Comparison of ENCODE assay signal across 11 cellular contexts in genomic region chr9:73148447-73148937, GRCh38. TPM values are rescaled to one million over a fixed set of nuclear protein-coding genes. Genes with fewer than 3 reads are reported as not detected.
DNase-seq lines count a peak whose midpoint lies in the region; ATAC-seq and TF ChIP-seq lines count a peak whose summit lies in the region.
"Had no signal": no experiment of that assay in that cellular context is flagged by ENCODE, and none has a peak within 500 bp of the region (broad histone marks: within the 10 kb centered on the region; RNA-seq: fewer than 3 reads in every experiment).

No MANE protein-coding gene starts in this region.

- H3K36me3 Mint-ChIP-seq in activated CD4-positive, alpha-beta T cell treated with anti-CD3 and anti-CD28 coated beads for 36 hours (ENCODE audit: low read depth), result no peaks in the 10 kb centered on the region
- peaks cover 1% of the 10 kb centered on the region for H3K36me3 Mint-ChIP-seq in activated CD4-positive, alpha-beta T cell treated with anti-CD3 and anti-CD28 coated beads, Interleukin-2, amount 10 ng/mL, durations not matched to agents 7 days and 5 days (ENCODE audit: low read depth)

- H3K27ac ChIP-seq in VCaP (peak overlapping the region; percentile 46), suprapubic skin (peak overlapping the region; percentile 73)

- H3K27me3 ChIP-seq in suprapubic skin, result no peaks in the 10 kb centered on the region
- H3K27me3 ChIP-seq: ascending aorta had no signal

- no peaks in the 10 kb centered on the region for H3K9me3 Mint-ChIP-seq in activated CD4-positive, alpha-beta T cell treated with anti-CD3 and anti-CD28 coated beads for 36 hours (ENCODE audit: low read depth)
- no peaks in the 10 kb centered on the region for H3K9me3 Mint-ChIP-seq in activated CD4-positive, alpha-beta T cell treated with anti-CD3 and anti-CD28 coated beads, Interleukin-2, amount 10 ng/mL, durations not matched to agents 7 days and 5 days

- H3K27ac Mint-ChIP-seq in activated CD4-positive, alpha-beta T cell treated with anti-CD3 and anti-CD28 coated beads for 36 hours, result peak overlapping the region; percentile 25
- no peak overlapping the region for H3K27ac Mint-ChIP-seq in activated CD4-positive, alpha-beta T cell treated with anti-CD3 and anti-CD28 coated beads, Interleukin-2, amount 10 ng/mL, durations not matched to agents 7 days and 5 days

- CTCF ChIA-PET in activated CD4-positive, alpha-beta T cell treated with anti-CD3 and anti-CD28 coated beads for 36 hours (lab: Charles Lee), result interaction anchor here (0.6 to 1.7 kb wide), 4 partner anchors 9 to 62 kb away, joined by 3 to 6 read pairs (median 4); no protein-coding TSS in a partner anchor
- CTCF ChIA-PET in activated CD4-positive, alpha-beta T cell treated with anti-CD3 and anti-CD28 coated beads, Interleukin-2, amount 10 ng/mL, durations not matched to agents 7 days and 5 days (lab: Charles Lee), result interaction anchor here (0.6 to 1.0 kb wide), 2 partner anchors 12 to 782 kb away, joined by 3 read pairs; no protein-coding TSS in a partner anchor

- H3K4me3 ChIP-seq in fibroblast of villous mesenchyme (ENCODE audit: low read depth, low read length) (no peak overlapping the region), suprapubic skin (no peak overlapping the region)

- no peak for ATAC-seq in activated CD4-positive, alpha-beta T cell treated with anti-CD3 and anti-CD28 coated beads for 36 hours

- WGBS in suprapubic skin, result 76% methylated on average over 3 of the region's 3 CpGs

- TF ChIP-seq EP300 in suprapubic skin (IDR thresholded peaks at IDR 0.05), result no peak

- TF ChIP-seq POLR2A in suprapubic skin (IDR thresholded peaks at IDR 0.05), result no peak

- H3K36me3 ChIP-seq in suprapubic skin, result no peaks in the 10 kb centered on the region
- H3K36me3 ChIP-seq: ascending aorta had no signal

- peaks cover 62% of the 10 kb centered on the region for H3K4me1 Mint-ChIP-seq in activated CD4-positive, alpha-beta T cell treated with anti-CD3 and anti-CD28 coated beads for 36 hours
- peaks cover 62% of the 10 kb centered on the region for H3K4me1 Mint-ChIP-seq in activated CD4-positive, alpha-beta T cell treated with anti-CD3 and anti-CD28 coated beads, Interleukin-2, amount 10 ng/mL, durations not matched to agents 7 days and 5 days

- intact Hi-C loops in activated CD4-positive, alpha-beta T cell treated with anti-CD3 and anti-CD28 coated beads for 36 hours (cut with DNase I, micrococcal nuclease), result loop anchor here in 1 of 2 experiments (5.0 kb wide), 1 partner anchor 621 kb away; no protein-coding TSS in a partner anchor

- no peak overlapping the region for H3K4me3 Mint-ChIP-seq in activated CD4-positive, alpha-beta T cell treated with anti-CD3 and anti-CD28 coated beads for 36 hours
- H3K4me3 Mint-ChIP-seq in activated CD4-positive, alpha-beta T cell treated with anti-CD3 and anti-CD28 coated beads, Interleukin-2, amount 10 ng/mL, durations not matched to agents 7 days and 5 days, result no peak overlapping the region

- POLR2A ChIA-PET in activated CD4-positive, alpha-beta T cell treated with anti-CD3 and anti-CD28 coated beads for 36 hours (lab: Charles Lee), result no interaction called here
- POLR2A ChIA-PET in activated CD4-positive, alpha-beta T cell treated with anti-CD3 and anti-CD28 coated beads, Interleukin-2, amount 10 ng/mL, durations not matched to agents 7 days and 5 days (lab: Charles Lee), result no interaction called here

- H3K9me3 ChIP-seq in suprapubic skin, result no peaks in the 10 kb centered on the region
- H3K9me3 ChIP-seq: ascending aorta had no signal

- TF ChIP-seq CTCF in VCaP (conservative IDR thresholded peaks at IDR 0.05) (no peak), fibroblast of villous mesenchyme (IDR thresholded peaks at IDR 0.05; ENCODE audit: insufficient read depth, low read depth, low read length) (no peak), suprapubic skin (IDR thresholded peaks at IDR 0.05) (no peak)

- no peak for DNase-seq in activated CD4-positive, alpha-beta T cell treated with anti-CD3 and anti-CD28 coated beads for 36 hours
- no peak for DNase-seq in activated CD4-positive, alpha-beta T cell treated with anti-CD3 and anti-CD28 coated beads, Interleukin-2, amount 10 ng/mL, durations not matched to agents 7 days and 5 days
- DNase-seq in fibroblast of villous mesenchyme (ENCODE audit: low read depth) (peak; percentile 57), suprapubic skin (ENCODE audit: low spot score in 2 of 2) (no peak), Ammon's horn (ENCODE audit: low spot score) (no peak), GF-D8 (lab: John Stamatoyannopoulos, UW) (no peak), DMS114 treated with DMSO at 0.1 percent for 48 hours (lab: John Stamatoyannopoulos, UW; ENCODE audit: unreplicated experiment) (no peak)
- DNase-seq: NCI-H524, retina had no signal

- H3K27me3 Mint-ChIP-seq in activated CD4-positive, alpha-beta T cell treated with anti-CD3 and anti-CD28 coated beads for 36 hours, result no peaks in the 10 kb centered on the region
- no peaks in the 10 kb centered on the region for H3K27me3 Mint-ChIP-seq in activated CD4-positive, alpha-beta T cell treated with anti-CD3 and anti-CD28 coated beads, Interleukin-2, amount 10 ng/mL, durations not matched to agents 7 days and 5 days

- H3K4me1 ChIP-seq in suprapubic skin, result peaks cover 52% of the 10 kb centered on the region

RNA-seq across cellular contexts. Expression of gene ANXA1, which starts 3.2 kb away (rescaled TPM):
- 10 to 100 TPM; 26.0 to 30.9 TPM for total RNA-seq in activated CD4-positive, alpha-beta T cell treated with anti-CD3 and anti-CD28 coated beads for 36 hours
- total RNA-seq in activated CD4-positive, alpha-beta T cell treated with anti-CD3 and anti-CD28 coated beads, Interleukin-2, amount 10 ng/mL, durations not matched to agents 7 days and 5 days, result 100 to 1,000 TPM; 106 to 116 TPM
- 526 and 798 TPM in 2 replicates for total RNA-seq in fibroblast of villous mesenchyme
- total RNA-seq in suprapubic skin, result 100 to 1,000 TPM; 358 to 550 (median 501) TPM
